8 cellular contexts compared by ENCODE assay signal in genomic region chr18:54828986-54829385, GRCh38. TPM values are rescaled to one million over a fixed set of nuclear protein-coding genes. Genes with fewer than 3 reads are reported as not detected.
DNase-seq lines count a peak whose midpoint lies in the region; ATAC-seq and TF ChIP-seq lines count a peak whose summit lies in the region.

No MANE protein-coding gene starts in this region.

- H3K9me3 ChIP-seq in right cardiac atrium (ENCODE audit: control insufficient read depth, low read length), result peaks cover 1% of the 10 kb centered on the region
- no peaks in the 10 kb centered on the region for H3K9me3 ChIP-seq in mononuclear cell (ENCODE audit: low read depth, low read length)

- no peaks in the 10 kb centered on the region for H3K27me3 ChIP-seq in right cardiac atrium (ENCODE audit: control insufficient read depth, insufficient read depth)
- H3K27me3 ChIP-seq in mononuclear cell (ENCODE audit: insufficient read depth, low read length), result peaks cover 3% of the 10 kb centered on the region

- H3K4me1 ChIP-seq in right cardiac atrium (ENCODE audit: control insufficient read depth, insufficient read depth, low read length), result no peaks in the 10 kb centered on the region
- peaks cover 13% of the 10 kb centered on the region for H3K4me1 ChIP-seq in mononuclear cell (ENCODE audit: insufficient read depth, low read length)

- peak overlapping the region; percentile 76 for H3K4me3 Mint-ChIP-seq in chondrocyte (ENCODE audit: unreplicated experiment)

- DNase-seq in right cardiac atrium, result no peak
- DNase-seq in left ventricle myocardium superior, result no peak
- DNase-seq in chondrocyte (ENCODE audit: low spot score), result no peak
- DNase-seq in GM03348 (ENCODE audit: low spot score), result no peak
- DNase-seq in activated gamma-delta T cell treated with Interleukin-2 at 50 U/mL for 16 hours, result no peak
- no peak for DNase-seq in germinal center (ENCODE audit: low spot score)
- no peak for DNase-seq in NCI-H2029 (lab: John Stamatoyannopoulos, UW)

- 39% methylated on average over 2 of the region's 2 CpGs for WGBS in right cardiac atrium

- no peak for ATAC-seq in right cardiac atrium
- ATAC-seq in left ventricle myocardium superior, result no peak

- H3K27ac Mint-ChIP-seq in chondrocyte (ENCODE audit: unreplicated experiment), result peak overlapping the region; percentile 37

- H3K9me3 Mint-ChIP-seq in chondrocyte (ENCODE audit: low read depth), result peaks cover 8% of the 10 kb centered on the region

- H3K36me3 Mint-ChIP-seq in chondrocyte (ENCODE audit: low read depth), result peaks cover 5% of the 10 kb centered on the region

- intact Hi-C loops in right cardiac atrium (cut with DNase I), result no loop called here
- intact Hi-C loops in left ventricle myocardium superior (cut with micrococcal nuclease), result no loop called here

- no peak overlapping the region for H3K27ac ChIP-seq in right cardiac atrium (ENCODE audit: low read length)

- no peak for TF ChIP-seq CTCF in chondrocyte (IDR thresholded peaks at IDR 0.05)

- peaks cover 17% of the 10 kb centered on the region for H3K4me1 Mint-ChIP-seq in chondrocyte (ENCODE audit: low read depth)

- peaks cover 2% of the 10 kb centered on the region for H3K27me3 Mint-ChIP-seq in chondrocyte (ENCODE audit: low read depth)

- H3K4me3 ChIP-seq in right cardiac atrium (ENCODE audit: low read length) (peak overlapping the region; percentile 30), mononuclear cell (ENCODE audit: low read length) (peak overlapping the region; percentile 49)

RNA-seq across cellular contexts. Expression of gene RAB27B, which starts 0.7 kb away (rescaled TPM):
- under 1 TPM; 0.08 to 0.29 (median 0.16) TPM for total RNA-seq in right cardiac atrium
- under 0.01 TPM for polyA plus RNA-seq in right cardiac atrium
- 0.10 TPM for total RNA-seq in left ventricle myocardium superior
- total RNA-seq in chondrocyte, result 0.20 to 0.51 TPM (median 0.28 TPM) in 3 replicates
- total RNA-seq in mononuclear cell, result 14.3 TPM

Comparison
In these comparisons a context has a peak if more than half of its experiments do, and no peak if none do; other contexts are left out.
1. RNA of gene RAB27B, which starts 0.7 kb away (total RNA-seq): 14.3 TPM in mononuclear cell (single experiment); 0.08 to 0.29 TPM in right cardiac atrium, 0.20 to 0.51 TPM in chondrocyte and 0.10 TPM in left ventricle myocardium superior (single experiment); every median in the first group is over 10 times any median in the second.